In genomic region chr3:15291589-15292541, GRCh38 we compare ENCODE assay signal across 8 cellular contexts. TPM values are rescaled to one million over a fixed set of nuclear protein-coding genes. Genes with fewer than 3 reads are reported as not detected.
DNase-seq lines count a peak whose midpoint lies in the region; ATAC-seq lines count a peak whose summit lies in the region.

No MANE protein-coding gene starts in this region.

- CTCF ChIA-PET in activated CD4-positive, alpha-beta T cell treated with anti-CD3 and anti-CD28 coated beads, Interleukin-2, amount 10 ng/mL, durations not matched to agents 7 days and 5 days (lab: Charles Lee), result interaction anchor here (0.8 to 1.6 kb wide), 6 partner anchors 8 to 24 kb away, joined by 3 to 9 read pairs (median 4); no protein-coding TSS in a partner anchor

- peaks cover 79% of the 10 kb centered on the region for H3K4me1 Mint-ChIP-seq in activated CD4-positive, alpha-beta T cell treated with anti-CD3 and anti-CD28 coated beads, Interleukin-2, amount 10 ng/mL, durations not matched to agents 7 days and 5 days

- H3K36me3 Mint-ChIP-seq in activated CD4-positive, alpha-beta T cell treated with anti-CD3 and anti-CD28 coated beads, Interleukin-2, amount 10 ng/mL, durations not matched to agents 7 days and 5 days (ENCODE audit: low read depth), result peaks cover 48% of the 10 kb centered on the region

- H3K27ac Mint-ChIP-seq in activated CD4-positive, alpha-beta T cell treated with anti-CD3 and anti-CD28 coated beads, Interleukin-2, amount 10 ng/mL, durations not matched to agents 7 days and 5 days, result peak overlapping the region; percentile 90

- no peaks in the 10 kb centered on the region for H3K27me3 Mint-ChIP-seq in activated CD4-positive, alpha-beta T cell treated with anti-CD3 and anti-CD28 coated beads, Interleukin-2, amount 10 ng/mL, durations not matched to agents 7 days and 5 days

- peak overlapping the region; percentile 66 for H3K4me3 Mint-ChIP-seq in activated CD4-positive, alpha-beta T cell treated with anti-CD3 and anti-CD28 coated beads, Interleukin-2, amount 10 ng/mL, durations not matched to agents 7 days and 5 days

- POLR2A ChIA-PET in activated CD4-positive, alpha-beta T cell treated with anti-CD3 and anti-CD28 coated beads, Interleukin-2, amount 10 ng/mL, durations not matched to agents 7 days and 5 days (lab: Charles Lee), result interaction anchor here (1.7 kb wide), 1 partner anchor 19 kb away, joined by 5 read pairs; no protein-coding TSS in a partner anchor

- DNase-seq in Right ventricle myocardium superior (peak; percentile 50), Right ventricle myocardium inferior (ENCODE audit: missing footprints) (no peak), inferior parietal cortex (ENCODE audit: extremely low spot score) (no peak), DMS53 treated with DMSO at 0.1 percent for 48 hours (lab: John Stamatoyannopoulos, UW; ENCODE audit: unreplicated experiment) (no peak)
- peak; percentile 86 for DNase-seq in activated CD4-positive, alpha-beta T cell treated with anti-CD3 and anti-CD28 coated beads, Interleukin-2, amount 10 ng/mL, durations not matched to agents 7 days and 5 days
- DNase-seq in stimulated activated CD8-positive, alpha-beta memory T cell treated with anti-CD3 and anti-CD28 coated beads, Interleukin-4, amount 100 ng/mL, for 24 hours (ENCODE audit: low read depth), result peak; percentile 44

- intact Hi-C loops in Right ventricle myocardium superior (cut with DNase I), result no loop called here
- intact Hi-C loops in Right ventricle myocardium inferior (cut with DNase I), result no loop called here

- H3K9me3 Mint-ChIP-seq in activated CD4-positive, alpha-beta T cell treated with anti-CD3 and anti-CD28 coated beads, Interleukin-2, amount 10 ng/mL, durations not matched to agents 7 days and 5 days, result peaks cover 4% of the 10 kb centered on the region

- ATAC-seq in Right ventricle myocardium superior (ENCODE audit: poor library complexity), result peak; percentile 1
- no peak for ATAC-seq in Right ventricle myocardium inferior
- ATAC-seq in HG03432 (IDR thresholded peaks at IDR 0.05; ENCODE audit: unreplicated experiment), result peak; percentile 93
- ATAC-seq in esophagus mucosa, result peak; percentile 47

RNA-seq across cellular contexts. Expression of gene SH3BP5, which starts 40.5 kb away (rescaled TPM):
- total RNA-seq in Right ventricle myocardium superior (10.4 TPM), Right ventricle myocardium inferior (11.7 TPM), esophagus mucosa (9.3 TPM)
- total RNA-seq in activated CD4-positive, alpha-beta T cell treated with anti-CD3 and anti-CD28 coated beads, Interleukin-2, amount 10 ng/mL, durations not matched to agents 7 days and 5 days, result 10 to 100 TPM; 33.8 to 38.2 TPM

Comparison
In these comparisons a context has a peak if more than half of its experiments do, and no peak if none do; other contexts are left out.
1. DNase-seq: peak in Right ventricle myocardium superior (single experiment), activated CD4-positive, alpha-beta T cell treated with anti-CD3 and anti-CD28 coated beads, Interleukin-2, amount 10 ng/mL, durations not matched to agents 7 days and 5 days (single experiment) and stimulated activated CD8-positive, alpha-beta memory T cell treated with anti-CD3 and anti-CD28 coated beads, Interleukin-4, amount 100 ng/mL, for 24 hours (single experiment); none in Right ventricle myocardium inferior (single experiment), inferior parietal cortex (single experiment) and DMS53 treated with DMSO at 0.1 percent for 48 hours (single experiment).